18 cellular contexts compared by ENCODE assay signal in the genomic region with DNA sequence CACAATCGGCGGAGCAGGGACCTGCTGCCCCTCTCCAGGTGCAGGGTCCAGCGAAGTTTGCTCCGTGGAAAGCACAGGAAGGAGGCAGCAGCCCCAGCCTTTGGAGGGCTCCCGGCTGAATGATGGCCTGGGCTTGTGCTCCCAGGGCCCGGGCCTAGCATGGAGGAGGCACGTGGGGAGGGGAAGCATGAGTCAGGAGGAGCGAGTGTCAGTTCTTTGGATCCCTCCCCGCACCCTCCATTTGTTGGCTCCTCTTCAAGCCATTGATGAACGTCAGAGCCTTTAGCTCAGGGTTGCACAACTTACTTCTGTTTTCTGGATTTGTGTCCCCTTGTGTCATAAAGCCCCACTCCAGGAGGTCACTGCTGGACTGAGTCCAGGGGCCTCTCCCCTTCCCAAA. TPM values are rescaled to one million over a fixed set of nuclear protein-coding genes. Genes with fewer than 3 reads are reported as not detected.
A peak's percentile ranks its signal among the peaks of the same experiment; 100 is the strongest.
DNase-seq lines count a peak whose midpoint lies in the region; ATAC-seq and TF ChIP-seq lines count a peak whose summit lies in the region.
"Had no signal": no experiment of that assay in that cellular context is flagged by ENCODE, and none has a peak within 500 bp of the region (broad histone marks: within the 10 kb centered on the region; RNA-seq: fewer than 3 reads in every experiment).

No MANE protein-coding gene starts in this region.

- H3K9me3 ChIP-seq in ascending aorta (no peaks in the 10 kb centered on the region), left lung (no peaks in the 10 kb centered on the region)

- H3K27me3 ChIP-seq in ascending aorta (no peaks in the 10 kb centered on the region), left lung (no peaks in the 10 kb centered on the region)

- peaks cover 24 to 27% of the 10 kb centered on the region in 2 donors for H3K36me3 Mint-ChIP-seq in stimulated activated naive B cell treated with anti-CD40 and anti-IgM and Interleukin-4, amounts not matched to agents 10 μg/mL and 1 μg/mL and 100 μg/mL, for 72 hours
- H3K36me3 Mint-ChIP-seq in activated CD8-positive, alpha-beta T cell treated with anti-CD3 and anti-CD28 coated beads for 36 hours (ENCODE audit: low read depth) = no peaks in the 10 kb centered on the region
- H3K36me3 Mint-ChIP-seq: activated naive CD8-positive, alpha-beta T cell treated with anti-CD3 and anti-CD28 coated beads, Interleukin-2, amount 10 ng/mL, durations not matched to agents 7 days and 5 days had no signal

- H3K9me3 Mint-ChIP-seq in stimulated activated naive B cell treated with anti-CD40 and anti-IgM and Interleukin-4, amounts not matched to agents 10 μg/mL and 1 μg/mL and 100 μg/mL, for 72 hours = no peaks in the 10 kb centered on the region
- no peaks in the 10 kb centered on the region for H3K9me3 Mint-ChIP-seq in activated CD8-positive, alpha-beta T cell treated with anti-CD3 and anti-CD28 coated beads for 36 hours
- H3K9me3 Mint-ChIP-seq: activated naive CD8-positive, alpha-beta T cell treated with anti-CD3 and anti-CD28 coated beads, Interleukin-2, amount 10 ng/mL, durations not matched to agents 7 days and 5 days; activated T-cell treated with anti-CD3 and anti-CD28 coated beads, Interleukin-2, amount 50 U/mL, for 4 hours; endodermal cell; stimulated activated naive CD8-positive, alpha-beta T cell treated with anti-CD3 and anti-CD28 coated beads, Interleukin-15, amount 100 ng/mL, for 72 hours had no signal

- POLR2A ChIA-PET in activated CD8-positive, alpha-beta T cell treated with anti-CD3 and anti-CD28 coated beads for 36 hours (lab: Charles Lee) = no interaction called here

- no peak overlapping the region for H3K4me3 Mint-ChIP-seq in stimulated activated naive B cell treated with anti-CD40 and anti-IgM and Interleukin-4, amounts not matched to agents 10 μg/mL and 1 μg/mL and 100 μg/mL, for 72 hours
- H3K4me3 Mint-ChIP-seq in activated CD8-positive, alpha-beta T cell treated with anti-CD3 and anti-CD28 coated beads for 36 hours = no peak overlapping the region
- H3K4me3 Mint-ChIP-seq: activated naive CD8-positive, alpha-beta T cell treated with anti-CD3 and anti-CD28 coated beads, Interleukin-2, amount 10 ng/mL, durations not matched to agents 7 days and 5 days; activated T-cell treated with anti-CD3 and anti-CD28 coated beads, Interleukin-2, amount 50 U/mL, for 4 hours; endodermal cell; stimulated activated naive CD8-positive, alpha-beta T cell treated with anti-CD3 and anti-CD28 coated beads, Interleukin-15, amount 100 ng/mL, for 72 hours had no signal

- intact Hi-C loops in ascending aorta (cut with DNase I) = no loop called here
- intact Hi-C loops in left lung (cut with DNase I) = no loop called here
- intact Hi-C loops in activated CD8-positive, alpha-beta T cell treated with anti-CD3 and anti-CD28 coated beads for 36 hours (cut with micrococcal nuclease) = no loop called here

- peak overlapping the region; percentile 38 for H3K27ac Mint-ChIP-seq in stimulated activated naive B cell treated with anti-CD40 and anti-IgM and Interleukin-4, amounts not matched to agents 10 μg/mL and 1 μg/mL and 100 μg/mL, for 72 hours
- H3K27ac Mint-ChIP-seq in activated CD8-positive, alpha-beta T cell treated with anti-CD3 and anti-CD28 coated beads for 36 hours = no peak overlapping the region
- H3K27ac Mint-ChIP-seq: activated naive CD8-positive, alpha-beta T cell treated with anti-CD3 and anti-CD28 coated beads, Interleukin-2, amount 10 ng/mL, durations not matched to agents 7 days and 5 days; endodermal cell had no signal

- H3K4me1 ChIP-seq in ascending aorta (no peaks in the 10 kb centered on the region), left lung (peaks cover 5 to 7% of the 10 kb centered on the region in 2 donors)

- CTCF ChIA-PET in activated CD8-positive, alpha-beta T cell treated with anti-CD3 and anti-CD28 coated beads for 36 hours (lab: Charles Lee) = no interaction called here

- H3K4me3 ChIP-seq in ascending aorta (no peak overlapping the region), left lung (no peak overlapping the region)
- H3K4me3 ChIP-seq: smooth muscle cell had no signal

- peaks cover 8 to 11% of the 10 kb centered on the region in 2 donors for H3K4me1 Mint-ChIP-seq in stimulated activated naive B cell treated with anti-CD40 and anti-IgM and Interleukin-4, amounts not matched to agents 10 μg/mL and 1 μg/mL and 100 μg/mL, for 72 hours
- no peaks in the 10 kb centered on the region for H3K4me1 Mint-ChIP-seq in activated CD8-positive, alpha-beta T cell treated with anti-CD3 and anti-CD28 coated beads for 36 hours (ENCODE audit: low read depth)
- H3K4me1 Mint-ChIP-seq: stimulated activated naive CD8-positive, alpha-beta T cell treated with anti-CD3 and anti-CD28 coated beads, Interleukin-15, amount 100 ng/mL, for 72 hours had no signal

- TF ChIP-seq CTCF in ascending aorta (IDR thresholded peaks at IDR 0.05) (no peak), left lung (IDR thresholded peaks at IDR 0.05) (no peak)
- no peak for TF ChIP-seq CTCF in activated CD8-positive, alpha-beta T cell treated with anti-CD3 and anti-CD28 coated beads for 36 hours (IDR thresholded peaks at IDR 0.05)

- no peaks in the 10 kb centered on the region for H3K27me3 Mint-ChIP-seq in stimulated activated naive B cell treated with anti-CD40 and anti-IgM and Interleukin-4, amounts not matched to agents 10 μg/mL and 1 μg/mL and 100 μg/mL, for 72 hours
- H3K27me3 Mint-ChIP-seq in activated CD8-positive, alpha-beta T cell treated with anti-CD3 and anti-CD28 coated beads for 36 hours = no peaks in the 10 kb centered on the region
- H3K27me3 Mint-ChIP-seq: activated naive CD8-positive, alpha-beta T cell treated with anti-CD3 and anti-CD28 coated beads, Interleukin-2, amount 10 ng/mL, durations not matched to agents 7 days and 5 days; stimulated activated naive CD8-positive, alpha-beta T cell treated with anti-CD3 and anti-CD28 coated beads, Interleukin-15, amount 100 ng/mL, for 72 hours had no signal

- ATAC-seq in left lung (peak; percentile 12), HG03457 (IDR thresholded peaks at IDR 0.05; ENCODE audit: unreplicated experiment) (no peak)
- no peak for ATAC-seq in stimulated activated naive B cell treated with anti-CD40 and anti-IgM and Interleukin-4, amounts not matched to agents 10 μg/mL and 1 μg/mL and 100 μg/mL, for 72 hours (replicated peaks)
- ATAC-seq in activated CD8-positive, alpha-beta T cell treated with anti-CD3 and anti-CD28 coated beads for 36 hours = no peak
- ATAC-seq: activated T-cell treated with anti-CD3 and anti-CD28 coated beads, Interleukin-2, amount 50 U/mL, for 4 hours; stimulated activated naive CD8-positive, alpha-beta T cell treated with anti-CD3 and anti-CD28 coated beads, Interleukin-15, amount 100 ng/mL, for 72 hours had no signal

- peak; percentile 93 for DNase-seq in MV-4-11 (lab: John Stamatoyannopoulos, UW)
- peak; percentile 53 to 73 for DNase-seq in ascending aorta (ENCODE audit: low spot score in 2 of 2)
- peak in 1 of 2 donors; percentile 60 for DNase-seq in left lung
- DNase-seq in stimulated activated naive B cell treated with anti-CD40 and anti-IgM and Interleukin-4, amounts not matched to agents 10 μg/mL and 1 μg/mL and 100 μg/mL, for 72 hours = no peak
- DNase-seq in activated CD4-positive, alpha-beta T cell treated with anti-CD3 and anti-CD28 coated beads for 4 hours = no peak
- DNase-seq in NCI-H2081 (lab: John Stamatoyannopoulos, UW) = no peak
- no peak for DNase-seq in activated CD8-positive, alpha-beta T cell treated with anti-CD3 and anti-CD28 coated beads for 36 hours
- DNase-seq: activated CD4-positive, alpha-beta T cell treated with anti-CD3 and anti-CD28 coated beads, Interleukin-2, amount 50 U/mL, for 4 hours; activated naive CD8-positive, alpha-beta T cell treated with anti-CD3 and anti-CD28 coated beads, Interleukin-2, amount 10 ng/mL, durations not matched to agents 7 days and 5 days; activated T-cell treated with anti-CD3 and anti-CD28 coated beads, Interleukin-2, amount 50 U/mL, for 4 hours; AML-193; central memory CD4-positive, alpha-beta T cell; endodermal cell; NCI-H1105 treated with DMSO at 0.1 percent for 48 hours; stimulated activated naive CD8-positive, alpha-beta T cell treated with anti-CD3 and anti-CD28 coated beads, Interleukin-15, amount 100 ng/mL, for 72 hours had no signal

- peaks cover 0 to 4% of the 10 kb centered on the region in 2 donors for H3K36me3 ChIP-seq in ascending aorta
- H3K36me3 ChIP-seq in left lung = no peaks in the 10 kb centered on the region

- H3K27ac ChIP-seq in ascending aorta (no peak overlapping the region), left lung (no peak overlapping the region)

RNA-seq across cellular contexts. Expression of a gene that starts 25.8 kb away (rescaled TPM):
- 30.3 TPM for total RNA-seq in ascending aorta
- total RNA-seq in left lung = 1 to 10 TPM; 6.9 to 7.7 TPM
- total RNA-seq in activated CD8-positive, alpha-beta T cell treated with anti-CD3 and anti-CD28 coated beads for 36 hours = 1 to 10 TPM; 3.4 to 4.9 TPM

RNA-seq across cellular contexts. Expression of a gene that starts 34.9 kb away (rescaled TPM):
- total RNA-seq in ascending aorta (not detected), left lung (1 to 10 TPM in 1 of 2 donors, not detected in 1; 2.9 TPM)
- under 1 TPM; 0.45 to 0.47 TPM for total RNA-seq in activated CD8-positive, alpha-beta T cell treated with anti-CD3 and anti-CD28 coated beads for 36 hours
- total RNA-seq: activated T-cell treated with anti-CD3 and anti-CD28 coated beads, Interleukin-2, amount 50 U/mL, for 4 hours; endodermal cell; osteoblast; smooth muscle cell had no signal

RNA-seq across cellular contexts. Expression of a gene that starts 35.7 kb away (rescaled TPM):
- total RNA-seq in ascending aorta = 243 TPM
- total RNA-seq in left lung = 100 to 1,000 TPM; 624 to 726 TPM
- 1,000 to 10,000 TPM; 1,500 to 1,574 TPM for total RNA-seq in activated CD8-positive, alpha-beta T cell treated with anti-CD3 and anti-CD28 coated beads for 36 hours

Comparison
In these comparisons a context has a peak if more than half of its experiments do, and no peak if none do; other contexts are left out.
1. DNase-seq: peak in MV-4-11 (single experiment) and ascending aorta (2 of 2); none in stimulated activated naive B cell treated with anti-CD40 and anti-IgM and Interleukin-4, amounts not matched to agents 10 μg/mL and 1 μg/mL and 100 μg/mL, for 72 hours (single experiment), activated CD4-positive, alpha-beta T cell treated with anti-CD3 and anti-CD28 coated beads for 4 hours (0 of 2), NCI-H2081 (0 of 2) and activated CD8-positive, alpha-beta T cell treated with anti-CD3 and anti-CD28 coated beads for 36 hours (single experiment).